In genomic region chr17:40314557-40314953, GRCh38 we compare ENCODE assay signal across 7 cellular contexts. TPM values are rescaled to one million over a fixed set of nuclear protein-coding genes. Genes with fewer than 3 reads are reported as not detected.
DNase-seq lines count a peak whose midpoint lies in the region; ATAC-seq and TF ChIP-seq lines count a peak whose summit lies in the region.

No MANE protein-coding gene starts in this region.

- CTCF ChIA-PET in PC-3 (lab: Charles Lee) = no interaction called here

- no peaks in the 10 kb centered on the region for H3K9me3 Mint-ChIP-seq in activated T-cell treated with anti-CD3 and anti-CD28 coated beads, Interleukin-2, amount 50 U/mL, for 4 hours

- H3K9me3 ChIP-seq in PC-3 (ENCODE audit: low read length) (no peaks in the 10 kb centered on the region), uterus (no peaks in the 10 kb centered on the region)

- ATAC-seq in PC-3 = peak; percentile 48
- peak; percentile 39 to 41 for ATAC-seq in activated T-cell treated with anti-CD3 and anti-CD28 coated beads, Interleukin-2, amount 50 U/mL, for 4 hours
- no peak for ATAC-seq in HG02623 (IDR thresholded peaks at IDR 0.05; ENCODE audit: unreplicated experiment)

- no peaks in the 10 kb centered on the region for H3K36me3 Mint-ChIP-seq in activated T-cell treated with anti-CD3 and anti-CD28 coated beads, Interleukin-2, amount 50 U/mL, for 4 hours (ENCODE audit: insufficient read depth)

- no peaks in the 10 kb centered on the region for H3K27me3 Mint-ChIP-seq in activated T-cell treated with anti-CD3 and anti-CD28 coated beads, Interleukin-2, amount 50 U/mL, for 4 hours (ENCODE audit: low read depth)

- DNase-seq in HFF-Myc (ENCODE audit: extremely low read depth, low read depth) (peak; percentile 80), PC-3 (peak; percentile 98), fibroblast of gingiva (ENCODE audit: low read depth) (peak; percentile 84), posterior vena cava (ENCODE audit: low spot score) (peak; percentile 97), uterus (peak; percentile 71 to 87)
- DNase-seq in activated T-cell treated with anti-CD3 and anti-CD28 coated beads, Interleukin-2, amount 50 U/mL, for 4 hours = peak; percentile 91

- TF ChIP-seq CTCF in HFF-Myc (IDR thresholded peaks at IDR 0.05; ENCODE audit: low read depth, low read length, missing control alignments) = no peak
- TF ChIP-seq CTCF in PC-3 (conservative IDR thresholded peaks at IDR 0.05; ENCODE audit: low read depth, low read length) = 0 out of 2 replicates have a peak, but pooled peaks have one; percentile 24
- TF ChIP-seq CTCF in uterus (IDR thresholded peaks at IDR 0.05) = no peak

- peaks cover 18% of the 10 kb centered on the region for H3K79me2 ChIP-seq in PC-3 (ENCODE audit: low read length)

- intact Hi-C loops in PC-3 (cut with micrococcal nuclease) (no loop called here), posterior vena cava (cut with DNase I) (loop anchor here in 1 of 2 donors (10.0 kb wide), 1 partner anchor 100 kb away; the partner anchor contains the start of gene TOP2A), uterus (cut with DNase I; ENCODE audit: low total_unique reads) (no loop called here)

- TF ChIP-seq POLR2A in uterus (IDR thresholded peaks at IDR 0.05) = no peak

- no peak overlapping the region for H3K4me3 Mint-ChIP-seq in activated T-cell treated with anti-CD3 and anti-CD28 coated beads, Interleukin-2, amount 50 U/mL, for 4 hours

- H3K4me2 ChIP-seq in PC-3 (ENCODE audit: low read length) = peak overlapping the region; percentile 72

- H3K4me1 ChIP-seq in PC-3 (ENCODE audit: insufficient read depth, low read length) (peaks cover 77% of the 10 kb centered on the region), uterus (peaks cover 12 to 33% of the 10 kb centered on the region in 2 donors)

- peaks cover 3% of the 10 kb centered on the region; the same call in 1 of the 2 replicates for H4K20me1 ChIP-seq in PC-3 (ENCODE audit: low read length)

- no peaks in the 10 kb centered on the region for H3K27me3 ChIP-seq in PC-3 (ENCODE audit: low read length)
- no peaks in the 10 kb centered on the region for H3K27me3 ChIP-seq in uterus

- no peak overlapping the region for H3K9ac ChIP-seq in PC-3 (ENCODE audit: low read length)

- H3K36me3 ChIP-seq in PC-3 (ENCODE audit: low read depth, low read length) (no peaks in the 10 kb centered on the region), uterus (no peaks in the 10 kb centered on the region)

- H2AFZ ChIP-seq in PC-3 (ENCODE audit: low read length) = no peak overlapping the region

- H3K9me2 ChIP-seq in PC-3 (replicated peaks; ENCODE audit: low read length) = no peaks in the 10 kb centered on the region

- H3K27ac ChIP-seq in PC-3 (ENCODE audit: low read length) (peak overlapping the region; percentile 68), uterus (peak overlapping the region; percentile 29 to 52)

- H3K4me1 Mint-ChIP-seq in activated T-cell treated with anti-CD3 and anti-CD28 coated beads, Interleukin-2, amount 50 U/mL, for 4 hours (ENCODE audit: low read depth) = peaks cover 64% of the 10 kb centered on the region

- POLR2A ChIA-PET in PC-3 (lab: Charles Lee; ENCODE audit: unreplicated experiment) = interaction anchor here (0.6 kb wide), 1 partner anchor 48 kb away, joined by 3 read pairs; no protein-coding TSS in a partner anchor

- H3F3A ChIP-seq in PC-3 (ENCODE audit: low read length, unreplicated experiment) = no peaks in the 10 kb centered on the region

- H3K4me3 ChIP-seq in HFF-Myc (replicated peaks; ENCODE audit: low read depth, low read length) = no peak overlapping the region
- no peak overlapping the region for H3K4me3 ChIP-seq in PC-3 (ENCODE audit: low read length)
- no peak overlapping the region for H3K4me3 ChIP-seq in uterus

- BruUV-seq in PC-3 (replicated peaks; lab: Mats Ljungman, UMichigan) = no TSS peak

RNA-seq across cellular contexts. Expression of gene RARA, which starts 5.6 kb away (rescaled TPM):
- total RNA-seq in PC-3 (2014; rRNA removed) (19.6 and 23.8 TPM in 2 replicates), posterior vena cava (10 to 100 TPM; 47.5 to 54.5 TPM), uterus (10 to 100 TPM; 18.9 to 80.5 (median 46.3) TPM)
- 10 to 100 TPM; 46.5 to 61.9 (median 48.7) TPM for total RNA-seq in activated T-cell treated with anti-CD3 and anti-CD28 coated beads, Interleukin-2, amount 50 U/mL, for 4 hours

RNA-seq across cellular contexts. Expression of gene CDC6, which starts 26.9 kb away (rescaled TPM):
- 48.9 and 58.3 TPM in 2 replicates for total RNA-seq in PC-3 (2014; rRNA removed)
- 10 to 100 TPM; 67.3 to 94.0 (median 83.6) TPM for total RNA-seq in activated T-cell treated with anti-CD3 and anti-CD28 coated beads, Interleukin-2, amount 50 U/mL, for 4 hours
- total RNA-seq in posterior vena cava = 1 to 10 TPM; 1.4 to 2.5 TPM
- 10 to 100 TPM in 1 of 4 donors, under 1 TPM in 1, not detected in 2; 0.88 to 11.3 TPM for total RNA-seq in uterus

RNA-seq across cellular contexts. Expression of gene GJD3, which starts 50.0 kb away (rescaled TPM):
- total RNA-seq in PC-3 (2014; rRNA removed) = not detected in 2 replicates
- not detected for total RNA-seq in activated T-cell treated with anti-CD3 and anti-CD28 coated beads, Interleukin-2, amount 50 U/mL, for 4 hours
- total RNA-seq in posterior vena cava = under 1 TPM; 0.79 to 1.00 TPM
- total RNA-seq in uterus = 1 to 10 TPM in 1 of 4 donors, under 1 TPM in 1, not detected in 2; 0.83 to 3.8 TPM
